In the genomic region with DNA sequence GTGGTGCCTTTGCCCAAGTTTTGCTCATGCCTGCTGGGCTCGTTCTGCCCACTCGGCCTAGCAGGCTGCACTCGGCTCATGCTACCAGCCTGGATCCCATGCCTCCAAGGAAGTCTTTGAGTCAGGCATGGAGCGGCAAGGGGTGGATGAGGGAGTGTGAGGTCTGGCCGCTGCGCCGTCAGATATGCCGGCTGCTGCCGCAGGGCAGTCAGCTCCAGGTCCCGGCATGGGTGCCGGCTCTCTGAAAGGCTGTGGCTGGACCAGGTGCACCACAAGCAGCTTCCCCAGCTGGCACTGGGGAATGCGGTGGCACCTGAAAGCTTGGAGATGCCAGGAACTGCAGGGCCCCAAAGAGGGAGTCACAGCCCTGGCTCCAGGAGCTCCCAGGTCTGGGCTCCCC, we compare ENCODE assay signal across 2 cellular contexts.
TF ChIP-seq lines count a peak whose summit lies in the region.

No MANE protein-coding gene starts in this region.

TF ChIP-seq in GM23338, 12 proteins besides CTCF, POLR2A, EP300 and RAD21 (continued from another document):
- TF ChIP-seq ZNF331 (CRISPR knock-in tag; IDR thresholded peaks at IDR 0.05; ENCODE audit: low read depth) (no peak), CREB1 (CRISPR knock-in tag; IDR thresholded peaks at IDR 0.05; ENCODE audit: low read depth) (no peak), ETS1 (IDR thresholded peaks at IDR 0.05) (no peak), POLR2AphosphoS5 (IDR thresholded peaks at IDR 0.05; ENCODE audit: low read depth) (no peak)

TF ChIP-seq in HepG2, 621 proteins besides CTCF, POLR2A, EP300 and RAD21:
- TF ChIP-seq BRF2 (CRISPR knock-in tag; IDR thresholded peaks at IDR 0.05) (no peak), SRF (IDR thresholded peaks at IDR 0.05; ENCODE audit: low read depth, low read length) (no peak), CHD4 (IDR thresholded peaks at IDR 0.05; ENCODE audit: borderline replicate concordance, low read length) (no peak), MXD1 (CRISPR knock-in tag; IDR thresholded peaks at IDR 0.05) (no peak), ATF2 (CRISPR knock-in tag; IDR thresholded peaks at IDR 0.05) (no peak), ZNF687 (CRISPR knock-in tag; IDR thresholded peaks at IDR 0.05) (no peak), JARID2 (CRISPR knock-in tag; IDR thresholded peaks at IDR 0.05; ENCODE audit: insufficient replicate concordance) (no peak), NCOA2 (CRISPR knock-in tag; IDR thresholded peaks at IDR 0.05) (no peak)
